In the genomic region with DNA sequence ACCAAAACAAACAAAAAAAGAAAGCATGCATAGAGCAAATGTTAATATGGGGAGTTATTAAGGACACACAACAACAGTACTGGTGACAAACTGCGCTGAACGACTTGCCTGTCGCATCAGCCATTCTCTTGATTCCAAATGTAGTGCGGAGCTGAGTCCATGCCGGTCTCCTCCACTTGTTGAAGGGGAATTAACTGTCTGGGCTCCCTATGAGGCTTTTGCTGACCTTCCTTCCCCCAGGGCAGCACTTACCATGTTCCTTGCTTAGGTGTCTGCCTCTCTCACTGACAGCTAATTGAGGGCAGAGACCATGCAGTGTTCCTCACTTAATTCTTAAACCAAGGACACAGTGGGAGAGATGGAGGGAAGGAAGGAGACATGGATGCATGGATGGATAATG, we compare ENCODE assay signal across 34 cellular contexts. TPM values are rescaled to one million over a fixed set of nuclear protein-coding genes. Genes with fewer than 3 reads are reported as not detected.
"Had no signal": no experiment of that assay in that cellular context is flagged by ENCODE, and none has a peak within 500 bp of the region (broad histone marks: within the 10 kb centered on the region; RNA-seq: fewer than 3 reads in every experiment).

No MANE protein-coding gene starts in this region.

- DNase-seq: activated CD4-positive, alpha-beta memory T cell treated with anti-CD3 and anti-CD28 coated beads for 36 hours; activated CD4-positive, alpha-beta T cell treated with anti-CD3 and anti-CD28 coated beads for 36 hours; activated CD4-positive, alpha-beta T cell treated with anti-CD3 and anti-CD28 coated beads, Interleukin-2, amount 10 ng/mL, durations not matched to agents 24 days and 14 days; activated CD4-positive, CD25-positive, alpha-beta regulatory T cell; activated CD4-positive, CD25-positive, alpha-beta regulatory T cell treated with anti-CD3 and anti-CD28 coated beads, Interleukin-2, amount 50 U/mL, for 72 hours; activated CD8-positive, alpha-beta memory T cell treated with anti-CD3 and anti-CD28 coated beads, Interleukin-2, amount 10 ng/mL, durations not matched to agents 7 days and 5 days; activated CD8-positive, alpha-beta memory T cell treated with anti-CD3 and anti-CD28 coated beads, Interleukin-2, amount 50 U/mL, for 4 hours; activated CD8-positive, alpha-beta T cell treated with anti-CD3 and anti-CD28 coated beads, Interleukin-2, amount 10 ng/mL, durations not matched to agents 7 days and 5 days; activated effector memory CD4-positive, alpha-beta T cell treated with anti-CD3 and anti-CD28 coated beads, Interleukin-2, amount 50 U/mL, for 16 hours; activated naive CD4-positive, alpha-beta T cell treated with anti-CD3 and anti-CD28 coated beads for 36 hours; activated naive CD8-positive, alpha-beta T cell treated with anti-CD3 and anti-CD28 coated beads for 36 hours; activated naive CD8-positive, alpha-beta T cell treated with anti-CD3 and anti-CD28 coated beads, Interleukin-2, amount 50 U/mL, for 24 hours; activated T-cell treated with anti-CD3 and anti-CD28 coated beads, Interleukin-2, amount 50 U/mL, for 1 hour; activated T-cell treated with anti-CD3 and anti-CD28 coated beads, Interleukin-2, amount 50 U/mL, for 48 hours; aorta; body of pancreas; central memory CD4-positive, alpha-beta T cell; cerebellar nuclear complex; colonic mucosa; effector CD8-positive, alpha-beta T cell; foreskin fibroblast; T-helper 2 cell had no signal

- ATAC-seq: activated CD4-positive, alpha-beta T cell treated with anti-CD3 and anti-CD28 coated beads for 36 hours; activated CD8-positive, alpha-beta memory T cell treated with anti-CD3 and anti-CD28 coated beads, Interleukin-2, amount 10 ng/mL, durations not matched to agents 7 days and 5 days; activated CD8-positive, alpha-beta T cell treated with anti-CD3 and anti-CD28 coated beads, Interleukin-2, amount 10 ng/mL, durations not matched to agents 7 days and 5 days; activated naive CD8-positive, alpha-beta T cell treated with anti-CD3 and anti-CD28 coated beads, Interleukin-2, amount 50 U/mL, for 24 hours; body of pancreas had no signal

- H3K9me3 Mint-ChIP-seq: activated CD4-positive, alpha-beta memory T cell treated with anti-CD3 and anti-CD28 coated beads for 36 hours; activated CD4-positive, alpha-beta T cell treated with anti-CD3 and anti-CD28 coated beads, Interleukin-2, amount 10 ng/mL, durations not matched to agents 24 days and 14 days; activated naive CD4-positive, alpha-beta T cell treated with anti-CD3 and anti-CD28 coated beads for 36 hours; activated naive CD4-positive, alpha-beta T cell treated with anti-CD3 and anti-CD28 coated beads, Interleukin-2, amount 50 U/mL, for 24 hours; activated naive CD8-positive, alpha-beta T cell treated with anti-CD3 and anti-CD28 coated beads for 36 hours; activated naive CD8-positive, alpha-beta T cell treated with anti-CD3 and anti-CD28 coated beads, Interleukin-2, amount 50 U/mL, for 24 hours; activated T-helper 1 cell treated with anti-CD3 and anti-CD28 coated beads, Interleukin-12 subunit alpha, Interleukin-12 subunit beta, Interleukin-2, Interleukin-4 antibody, amounts not matched to agents 30 ng/mL and 10 ng/mL and 1 ng/mL, durations not matched to agents 14 hours and 24 hours and 36 hours; activated T-helper 2 cell treated with anti-CD3 and anti-CD28 coated beads, Interferon-gamma antibody, Interleukin-2, Interleukin-4, amounts not matched to agents 10 μg/mL and 5 μg/mL and 100 μg/mL, durations not matched to agents 14 hours and 24 hours and 36 hours had no signal

- H3K27ac Mint-ChIP-seq: activated CD4-positive, alpha-beta memory T cell treated with anti-CD3 and anti-CD28 coated beads for 36 hours; activated CD4-positive, alpha-beta T cell treated with anti-CD3 and anti-CD28 coated beads for 36 hours; activated CD4-positive, alpha-beta T cell treated with anti-CD3 and anti-CD28 coated beads, Interleukin-2, amount 10 ng/mL, durations not matched to agents 24 days and 14 days; activated CD8-positive, alpha-beta memory T cell treated with anti-CD3 and anti-CD28 coated beads, Interleukin-2, amount 10 ng/mL, durations not matched to agents 7 days and 5 days; activated CD8-positive, alpha-beta T cell treated with anti-CD3 and anti-CD28 coated beads, Interleukin-2, amount 10 ng/mL, durations not matched to agents 7 days and 5 days; activated naive CD4-positive, alpha-beta T cell treated with anti-CD3 and anti-CD28 coated beads for 36 hours; activated naive CD4-positive, alpha-beta T cell treated with anti-CD3 and anti-CD28 coated beads, Interleukin-2, amount 50 U/mL, for 24 hours; activated naive CD8-positive, alpha-beta T cell treated with anti-CD3 and anti-CD28 coated beads for 36 hours; activated naive CD8-positive, alpha-beta T cell treated with anti-CD3 and anti-CD28 coated beads, Interleukin-2, amount 50 U/mL, for 24 hours; activated T-helper 1 cell treated with anti-CD3 and anti-CD28 coated beads, Interleukin-12 subunit alpha, Interleukin-12 subunit beta, Interleukin-2, Interleukin-4 antibody, amounts not matched to agents 30 ng/mL and 10 ng/mL and 1 ng/mL, durations not matched to agents 14 hours and 24 hours and 36 hours; activated T-helper 2 cell treated with anti-CD3 and anti-CD28 coated beads, Interferon-gamma antibody, Interleukin-2, Interleukin-4, amounts not matched to agents 10 μg/mL and 5 μg/mL and 100 μg/mL, durations not matched to agents 14 hours and 24 hours and 36 hours had no signal

- FAIRE-seq: endometrium, endothelial cell of umbilical vein, frontal cortex had no signal

- H3K4me1 ChIP-seq: adrenal gland, body of pancreas, colonic mucosa had no signal

- H3K36me3 Mint-ChIP-seq: activated CD4-positive, alpha-beta memory T cell treated with anti-CD3 and anti-CD28 coated beads for 36 hours; activated CD8-positive, alpha-beta memory T cell treated with anti-CD3 and anti-CD28 coated beads, Interleukin-2, amount 10 ng/mL, durations not matched to agents 7 days and 5 days; activated naive CD4-positive, alpha-beta T cell treated with anti-CD3 and anti-CD28 coated beads, Interleukin-2, amount 50 U/mL, for 24 hours; activated naive CD8-positive, alpha-beta T cell treated with anti-CD3 and anti-CD28 coated beads for 36 hours had no signal

- H3K27me3 Mint-ChIP-seq: activated naive CD8-positive, alpha-beta T cell treated with anti-CD3 and anti-CD28 coated beads for 36 hours had no signal

- H3K36me3 ChIP-seq: adrenal gland, cardiac muscle cell, colonic mucosa had no signal

- H3K27ac ChIP-seq: adrenal gland, body of pancreas, cardiac muscle cell, colonic mucosa, epithelial cell of prostate had no signal

- H3K27me3 ChIP-seq: adrenal gland, body of pancreas, cardiac muscle cell, colonic mucosa had no signal

- H3K4me3 Mint-ChIP-seq: activated CD4-positive, alpha-beta memory T cell treated with anti-CD3 and anti-CD28 coated beads for 36 hours; activated CD4-positive, alpha-beta T cell treated with anti-CD3 and anti-CD28 coated beads for 36 hours; activated CD4-positive, alpha-beta T cell treated with anti-CD3 and anti-CD28 coated beads, Interleukin-2, amount 10 ng/mL, durations not matched to agents 24 days and 14 days; activated CD8-positive, alpha-beta memory T cell treated with anti-CD3 and anti-CD28 coated beads, Interleukin-2, amount 10 ng/mL, durations not matched to agents 7 days and 5 days; activated CD8-positive, alpha-beta T cell treated with anti-CD3 and anti-CD28 coated beads, Interleukin-2, amount 10 ng/mL, durations not matched to agents 7 days and 5 days; activated naive CD4-positive, alpha-beta T cell treated with anti-CD3 and anti-CD28 coated beads for 36 hours; activated naive CD4-positive, alpha-beta T cell treated with anti-CD3 and anti-CD28 coated beads, Interleukin-2, amount 50 U/mL, for 24 hours; activated naive CD8-positive, alpha-beta T cell treated with anti-CD3 and anti-CD28 coated beads for 36 hours; activated naive CD8-positive, alpha-beta T cell treated with anti-CD3 and anti-CD28 coated beads, Interleukin-2, amount 50 U/mL, for 24 hours; activated T-helper 1 cell treated with anti-CD3 and anti-CD28 coated beads, Interleukin-12 subunit alpha, Interleukin-12 subunit beta, Interleukin-2, Interleukin-4 antibody, amounts not matched to agents 30 ng/mL and 10 ng/mL and 1 ng/mL, durations not matched to agents 14 hours and 24 hours and 36 hours had no signal

- H3K9me3 ChIP-seq: adrenal gland, body of pancreas, colonic mucosa had no signal

- H3K4me3 ChIP-seq: adrenal gland, body of pancreas, cardiac muscle cell, colonic mucosa had no signal

- H3K4me1 Mint-ChIP-seq: activated CD4-positive, alpha-beta T cell treated with anti-CD3 and anti-CD28 coated beads for 36 hours; activated CD4-positive, alpha-beta T cell treated with anti-CD3 and anti-CD28 coated beads, Interleukin-2, amount 10 ng/mL, durations not matched to agents 24 days and 14 days; activated CD8-positive, alpha-beta memory T cell treated with anti-CD3 and anti-CD28 coated beads, Interleukin-2, amount 10 ng/mL, durations not matched to agents 7 days and 5 days; activated naive CD4-positive, alpha-beta T cell treated with anti-CD3 and anti-CD28 coated beads, Interleukin-2, amount 50 U/mL, for 24 hours; activated naive CD8-positive, alpha-beta T cell treated with anti-CD3 and anti-CD28 coated beads for 36 hours; activated naive CD8-positive, alpha-beta T cell treated with anti-CD3 and anti-CD28 coated beads, Interleukin-2, amount 50 U/mL, for 24 hours had no signal

RNA-seq across cellular contexts. Expression of a gene that starts 40.8 kb away (rescaled TPM):
- total RNA-seq: activated CD4-positive, alpha-beta memory T cell treated with anti-CD3 and anti-CD28 coated beads for 36 hours; activated CD4-positive, alpha-beta T cell treated with anti-CD3 and anti-CD28 coated beads for 36 hours; activated CD4-positive, alpha-beta T cell treated with anti-CD3 and anti-CD28 coated beads, Interleukin-2, amount 10 ng/mL, durations not matched to agents 24 days and 14 days; activated CD8-positive, alpha-beta memory T cell treated with anti-CD3 and anti-CD28 coated beads for 36 hours; activated CD8-positive, alpha-beta memory T cell treated with anti-CD3 and anti-CD28 coated beads, Interleukin-2, amount 10 ng/mL, durations not matched to agents 7 days and 5 days; activated CD8-positive, alpha-beta T cell treated with anti-CD3 and anti-CD28 coated beads, Interleukin-2, amount 10 ng/mL, durations not matched to agents 7 days and 5 days; activated naive CD4-positive, alpha-beta T cell treated with anti-CD3 and anti-CD28 coated beads for 36 hours; activated naive CD8-positive, alpha-beta T cell treated with anti-CD3 and anti-CD28 coated beads for 36 hours; activated T-helper 1 cell treated with anti-CD3 and anti-CD28 coated beads, Interleukin-12 subunit alpha, Interleukin-12 subunit beta, Interleukin-2, Interleukin-4 antibody, amounts not matched to agents 30 ng/mL and 10 ng/mL and 1 ng/mL, durations not matched to agents 14 hours and 24 hours and 36 hours; body of pancreas; colonic mucosa; dermis microvascular lymphatic vessel endothelial cell; endothelial cell of umbilical vein; T-helper 1 cell treated with Interleukin-12 subunit alpha and Interleukin-12 subunit beta and Interleukin-4 antibody, amounts not matched to agents 30 ng/mL and 1 ng/mL, for 36 hours had no signal
- polyA plus RNA-seq: aorta, endothelial cell of umbilical vein had no signal

RNA-seq across cellular contexts. Expression of a gene that starts 54.8 kb away (rescaled TPM):
- total RNA-seq: activated CD4-positive, alpha-beta memory T cell treated with anti-CD3 and anti-CD28 coated beads for 36 hours; activated CD4-positive, alpha-beta T cell treated with anti-CD3 and anti-CD28 coated beads, Interleukin-2, amount 10 ng/mL, durations not matched to agents 24 days and 14 days; activated CD8-positive, alpha-beta T cell treated with anti-CD3 and anti-CD28 coated beads, Interleukin-2, amount 10 ng/mL, durations not matched to agents 7 days and 5 days; activated T-helper 1 cell treated with anti-CD3 and anti-CD28 coated beads, Interleukin-12 subunit alpha, Interleukin-12 subunit beta, Interleukin-2, Interleukin-4 antibody, amounts not matched to agents 30 ng/mL and 10 ng/mL and 1 ng/mL, durations not matched to agents 14 hours and 24 hours and 36 hours had no signal
